8 cellular contexts compared by ENCODE assay signal in the genomic region with DNA sequence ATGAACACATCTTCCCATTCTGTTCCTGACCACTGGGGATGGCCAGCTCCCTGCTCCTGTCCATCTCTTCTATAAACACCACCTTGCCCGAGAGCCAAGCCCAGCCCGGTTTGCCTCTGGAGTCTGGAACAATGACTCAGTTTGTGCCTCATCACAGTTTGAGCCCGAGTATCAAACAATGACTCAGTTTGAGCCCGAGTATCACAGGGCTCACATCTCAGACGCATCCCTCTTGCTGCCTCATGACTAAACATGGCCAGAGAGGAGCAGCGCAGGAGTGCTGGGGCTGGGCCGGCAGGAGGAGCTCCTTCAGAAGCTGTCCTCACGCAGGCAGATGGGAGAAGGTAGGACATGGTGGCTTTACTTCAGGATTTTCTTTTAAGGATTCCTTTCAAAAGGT.
DNase-seq lines count a peak whose midpoint lies in the region; ATAC-seq and TF ChIP-seq lines count a peak whose summit lies in the region.
"Had no signal": no experiment of that assay in that cellular context is flagged by ENCODE, and none has a peak within 500 bp of the region (broad histone marks: within the 10 kb centered on the region; RNA-seq: fewer than 3 reads in every experiment).

No MANE protein-coding gene starts in this region.

- peak overlapping the region; percentile 6 for H3K4me3 Mint-ChIP-seq in MCF 10A (ENCODE audit: unreplicated experiment)

- TF ChIP-seq CTCF in MCF 10A (IDR thresholded peaks at IDR 0.05; ENCODE audit: unreplicated experiment), result peak; percentile 62
- TF ChIP-seq CTCF in transverse colon (IDR thresholded peaks at IDR 0.05), result peak in 4 of 5 experiments; percentile 24 to 29 (median 28)

- CTCF ChIA-PET in MCF 10A (lab: Yijun Ruan, JAX), result interaction anchor here (0.5 to 2.9 kb wide), 31 partner anchors 10 to 935 kb away, joined by 3 to 34 read pairs (median 5); partner anchors contain the start of gene PXDN

- DNase-seq in HT1080 (ENCODE audit: low read depth) (peak; percentile 64), MCF 10A (ENCODE audit: unreplicated experiment) (peak; percentile 97), left lobe of liver (ENCODE audit: low spot score) (peak; percentile 29), transverse colon (peak; percentile 25), activated gamma-delta T cell (lab: John Stamatoyannopoulos, UW) (no peak), NCI-H1092 treated with DMSO at 0.1 percent for 48 hours (lab: John Stamatoyannopoulos, UW) (no peak)
- DNase-seq: NCI-H1417 treated with DMSO at 0.1 percent for 48 hours had no signal

- intact Hi-C loops in MCF 10A (cut with micrococcal nuclease), result loop anchor here (1.0 to 5.0 kb wide), 7 partner anchors 22 to 141 kb away; no protein-coding TSS in a partner anchor
- intact Hi-C loops in transverse colon (cut with DNase I; ENCODE audit: low total_unique reads), result loop anchor here (10.0 kb wide), 1 partner anchor 149 kb away; no protein-coding TSS in a partner anchor

- no peak overlapping the region for H3K4me3 ChIP-seq in transverse colon

- H3K9me3 Mint-ChIP-seq in MCF 10A (ENCODE audit: unreplicated experiment), result no peaks in the 10 kb centered on the region

- no peaks in the 10 kb centered on the region for H3K9me3 ChIP-seq in transverse colon

- peaks cover 0 to 5% (median 5%) of the 10 kb centered on the region in 4 donors for H3K4me1 ChIP-seq in transverse colon

- no peaks in the 10 kb centered on the region for H3K27me3 Mint-ChIP-seq in MCF 10A (ENCODE audit: insufficient read depth, unreplicated experiment)

- POLR2A ChIA-PET in MCF 10A (lab: Yijun Ruan, JAX), result interaction anchor here (0.6 to 1.9 kb wide), 19 partner anchors 16 to 82 kb away, joined by 3 to 13 read pairs (median 5); partner anchors contain the start of gene PXDN

- H3K27ac Mint-ChIP-seq in MCF 10A (ENCODE audit: low read depth, unreplicated experiment), result peak overlapping the region; percentile 77

- H3K27ac ChIP-seq in transverse colon, result peak overlapping the region; percentile 46 to 86 (median 74)

- no peaks in the 10 kb centered on the region for H3K36me3 ChIP-seq in transverse colon

- in situ Hi-C loops in transverse colon (cut with MboI; ENCODE audit: low pct_ligation_motif_present in 1 of 4, low pct_unique_long_range_greater_than_20kb in 1 of 4, low sequenced_read_pairs in 3 of 4), result no loop called here

- TF ChIP-seq POLR2A in transverse colon (IDR thresholded peaks at IDR 0.05), result no peak

- no peaks in the 10 kb centered on the region for H3K27me3 ChIP-seq in transverse colon

- ATAC-seq in left lobe of liver, result no peak
- no peak for ATAC-seq in GM19455 (IDR thresholded peaks at IDR 0.05; ENCODE audit: unreplicated experiment)

- no peak for TF ChIP-seq EP300 in transverse colon (IDR thresholded peaks at IDR 0.05; ENCODE audit: low read depth)

- WGBS in transverse colon (ENCODE audit: low coverage in 1 of 2), 2 donors, result 55 to 80% methylated on average over 2 to 8 of the region's 8 CpGs

- H3K36me3 Mint-ChIP-seq in MCF 10A (ENCODE audit: insufficient read depth, unreplicated experiment), result peaks cover 52% of the 10 kb centered on the region

- no TSS peak for BruUV-seq in MCF 10A (replicated peaks; lab: Mats Ljungman, UMichigan)

- H3K4me1 Mint-ChIP-seq in MCF 10A (ENCODE audit: insufficient read depth, unreplicated experiment), result peaks cover 12% of the 10 kb centered on the region

Comparison
In these comparisons a context has a peak if more than half of its experiments do, and no peak if none do; other contexts are left out.
1. DNase-seq: peak in HT1080 (single experiment), MCF 10A (single experiment), left lobe of liver (single experiment) and transverse colon (single experiment); none in activated gamma-delta T cell (single experiment) and NCI-H1092 treated with DMSO at 0.1 percent for 48 hours (single experiment).